19 cellular contexts compared by ENCODE assay signal in the genomic region with DNA sequence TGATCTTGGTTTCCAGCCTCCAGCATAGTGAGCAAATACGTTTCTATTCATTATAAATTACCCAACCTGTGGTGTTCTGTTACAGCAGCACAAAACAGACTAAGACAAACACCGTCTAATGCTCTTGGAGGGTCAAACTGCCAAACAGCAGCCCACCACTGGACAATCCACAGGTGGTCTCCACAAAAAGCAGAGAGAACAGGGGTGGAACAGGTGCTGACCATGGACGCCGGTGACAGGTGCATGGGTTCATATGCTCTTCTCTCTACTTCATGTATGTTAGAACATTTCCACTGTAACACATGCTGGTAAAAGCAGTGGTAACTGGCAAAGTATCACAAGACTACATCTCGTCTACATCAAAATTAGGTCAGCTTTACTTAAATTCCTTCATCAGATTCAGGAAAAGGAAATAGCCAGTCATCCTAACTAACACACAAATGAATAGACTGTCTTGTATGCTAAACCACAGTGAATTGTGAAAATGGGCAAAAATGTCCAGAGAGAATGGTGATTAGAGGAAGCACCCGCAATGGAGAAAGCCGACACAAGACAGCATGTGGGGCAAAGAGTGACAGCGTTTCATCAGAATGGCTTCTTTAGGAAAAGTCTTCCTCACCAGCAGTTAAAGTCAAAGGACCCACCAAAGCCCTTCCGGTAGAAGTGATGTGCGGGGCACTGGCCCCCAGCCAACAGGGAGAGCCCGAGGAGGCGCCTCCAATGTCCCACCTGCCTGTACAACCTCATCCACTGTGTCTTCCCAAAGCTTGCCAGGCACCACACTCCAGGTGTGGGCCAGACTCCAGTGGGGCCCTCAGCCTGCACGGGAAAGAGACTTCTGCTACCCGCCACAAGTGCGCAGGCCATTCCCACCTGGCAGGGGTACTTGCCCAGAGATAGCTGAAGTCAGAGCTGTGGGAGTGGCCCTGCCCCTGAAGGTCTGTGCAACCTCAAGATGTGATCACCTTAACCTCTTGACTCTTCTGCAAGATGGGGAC. TPM values are rescaled to one million over a fixed set of nuclear protein-coding genes. Genes with fewer than 3 reads are reported as not detected.
DNase-seq lines count a peak whose midpoint lies in the region; ATAC-seq, FAIRE-seq and TF ChIP-seq lines count a peak whose summit lies in the region.
"Had no signal": no experiment of that assay in that cellular context is flagged by ENCODE, and none has a peak within 500 bp of the region (broad histone marks: within the 10 kb centered on the region; RNA-seq: fewer than 3 reads in every experiment).

No MANE protein-coding gene starts in this region.

- H3K4me1 Mint-ChIP-seq in IgD-negative memory B cell = peaks cover 23 to 30% (median 26%) of the 10 kb centered on the region in 3 donors

- WGBS in GM12878 (ENCODE audit: insufficient coverage, insufficient replicate concordance, low lambda C conversion rate, missing lambda C conversion rate) = 91% methylated on average over 15 of the region's 15 CpGs
- WGBS in stomach, 5 donors = 77 to 90% (median 87%) methylated on average over 15 of the region's 15 CpGs

- H3K9ac ChIP-seq in GM12878 (ENCODE audit: control insufficient read depth, insufficient read depth, low read length) = no peak overlapping the region

- no peaks in the 10 kb centered on the region for H4K20me1 ChIP-seq in GM12878 (ENCODE audit: control insufficient read depth, insufficient read depth)

- H3K4me3 Mint-ChIP-seq in IgD-negative memory B cell = peak overlapping the region in 1 of 4 donors; percentile 4
- H3K4me3 Mint-ChIP-seq: endodermal cell had no signal

- POLR2A ChIA-PET in GM12878 (lab: Charles Lee) = no interaction called here

- TF ChIP-seq EP300 in GM12878 (IDR thresholded peaks at IDR 0.05; ENCODE audit: borderline replicate concordance in 1 of 2, control insufficient read depth in 1 of 2, low read depth in 2 of 2, low read length in 2 of 2) = no peak
- no peak for TF ChIP-seq EP300 in stomach (IDR thresholded peaks at IDR 0.05)

- TF ChIP-seq CTCF in GM12878 (IDR thresholded peaks at IDR 0.05 in 2 of 3, conservative IDR thresholded peaks at IDR 0.05 in 1 of 3; ENCODE audit: control insufficient read depth in 2 of 3, extremely low read depth in 1 of 3, insufficient read depth in 1 of 3, low read depth in 3 of 3, low read length in 3 of 3) (no peak), left ventricle myocardium inferior (IDR thresholded peaks at IDR 0.05; ENCODE audit: borderline replicate concordance) (no peak), stomach (IDR thresholded peaks at IDR 0.05) (no peak)

- RAD21 ChIA-PET in GM12878 (lab: Charles Lee; ENCODE audit: unreplicated experiment) = no interaction called here

- no peak overlapping the region for H3K4me2 ChIP-seq in GM12878 (ENCODE audit: control insufficient read depth, insufficient read depth)

- SMC1A ChIA-PET in GM12878 (lab: Charles Lee; ENCODE audit: uncharacterized antibody, unreplicated experiment) = no interaction called here

- H3K4me1 ChIP-seq in GM12878 (ENCODE audit: control insufficient read depth, insufficient read depth, low read length) (peaks cover 14% of the 10 kb centered on the region), left ventricle myocardium inferior (peaks cover 22% of the 10 kb centered on the region), stomach (peaks cover 12 to 42% (median 25%) of the 10 kb centered on the region in 4 donors)

- H3K27me3 ChIP-seq in GM12878 (replicated peaks in 1 of 2; ENCODE audit: control insufficient read depth in 2 of 2, insufficient read depth in 2 of 2, low read length in 1 of 2) (no peaks in the 10 kb centered on the region), left ventricle myocardium inferior (ENCODE audit: low read depth) (no peaks in the 10 kb centered on the region), stomach (no peaks in the 10 kb centered on the region)
- H3K27me3 ChIP-seq: vagina had no signal

- FAIRE-seq in GM12878 (lab: Jason Lieb, UNC) = no peak
- FAIRE-seq: A204.1, HTR-8/SVneo had no signal

- intact Hi-C loops in GM12878 (cut with micrococcal nuclease; ENCODE audit: unreplicated experiment) (no loop called here), left ventricle myocardium inferior (cut with micrococcal nuclease) (no loop called here), stomach (cut with DNase I; ENCODE audit: low total_unique reads) (loop anchor here (10.0 kb wide), 1 partner anchor 55 kb away; no protein-coding TSS in a partner anchor)

- DNase-seq in NCI-H2196 treated with DMSO at 0.1 percent for 48 hours (lab: John Stamatoyannopoulos, UW; ENCODE audit: unreplicated experiment) (peak; percentile 2), NCI-H2196 (lab: John Stamatoyannopoulos, UW; ENCODE audit: unreplicated experiment) (no peak), GM12878 (ENCODE audit: low read depth, low spot score) (no peak), left ventricle myocardium inferior (no peak), stomach (no peak)
- DNase-seq in stimulated activated CD8-positive, alpha-beta memory T cell treated with anti-CD3 and anti-CD28 coated beads, Interleukin-4, amount 100 ng/mL, for 48 hours = peak; percentile 15
- no peak for DNase-seq in stimulated activated CD4-positive, alpha-beta T cell treated with anti-CD3 and anti-CD28 coated beads, Interleukin-4, amount 100 ng/mL, for 24 hours
- DNase-seq: anterior cingulate cortex; cerebellar nuclear complex; endodermal cell; NK-92 treated with Interleukin-12 subunit alpha and Interleukin-12 subunit beta, amount 100 ng/mL, for 24 hours; stimulated activated naive CD4-positive, alpha-beta T cell treated with Interleukin-2 at 50 U/mL for 16 hours; T-helper 1 cell; WERI-Rb-1 had no signal

- H3K9me3 ChIP-seq in GM12878 (replicated peaks; ENCODE audit: control insufficient read depth, insufficient read depth, low read length) (no peaks in the 10 kb centered on the region), left ventricle myocardium inferior (replicated peaks) (no peaks in the 10 kb centered on the region), stomach (no peaks in the 10 kb centered on the region)
- H3K9me3 ChIP-seq: vagina had no signal

- no peak overlapping the region for H2AFZ ChIP-seq in GM12878 (ENCODE audit: control insufficient read depth, low read depth, low read length)

- CTCF ChIA-PET in GM12878 (lab: Yijun Ruan, JAX) = no interaction called here

- H3K27ac ChIP-seq in GM12878 (ENCODE audit: control insufficient read depth, insufficient read depth) (no peak overlapping the region), left ventricle myocardium inferior (replicated peaks) (no peak overlapping the region), stomach (no peak overlapping the region)
- H3K27ac ChIP-seq: vagina, WERI-Rb-1 had no signal

- in situ Hi-C loops in GM12878 (cut with MboI) = no loop called here

- H3K4me3 ChIP-seq in GM12878 (no peak overlapping the region), left ventricle myocardium inferior (no peak overlapping the region), stomach (no peak overlapping the region)
- H3K4me3 ChIP-seq: vagina had no signal

- H3K36me3 Mint-ChIP-seq in IgD-negative memory B cell = peaks cover 4% of the 10 kb centered on the region

- TF ChIP-seq RAD21 in GM12878 (IDR thresholded peaks at IDR 0.05; ENCODE audit: insufficient read depth, low read depth, low read length) = no peak

- H3K27me3 Mint-ChIP-seq in IgD-negative memory B cell = no peaks in the 10 kb centered on the region

- peak; percentile 10; the same call in 2 of the 3 replicates for ATAC-seq in GM12878
- ATAC-seq: HCT116 had no signal

- TF ChIP-seq POLR2A in GM12878 (IDR thresholded peaks at IDR 0.05; ENCODE audit: low read depth, low read length) (no peak), stomach (IDR thresholded peaks at IDR 0.05) (no peak)

- H3K9me3 Mint-ChIP-seq in IgD-negative memory B cell = no peaks in the 10 kb centered on the region
- H3K9me3 Mint-ChIP-seq: endodermal cell had no signal

- H3K36me3 ChIP-seq in GM12878 (ENCODE audit: control insufficient read depth in 2 of 2, insufficient read depth in 2 of 2, low read length in 1 of 2) (peaks cover 9 to 31% of the 10 kb centered on the region in 2 experiments), left ventricle myocardium inferior (peaks cover 69% of the 10 kb centered on the region), stomach (peaks cover 25 to 84% (median 80%) of the 10 kb centered on the region in 4 donors)

- peak overlapping the region in 2 of 3 donors; percentile 54 to 64 for H3K27ac Mint-ChIP-seq in IgD-negative memory B cell
- H3K27ac Mint-ChIP-seq: endodermal cell had no signal

- no TSS peak for BruUV-seq in GM12878 (replicated peaks; lab: Mats Ljungman, UMichigan)

- H3K79me2 ChIP-seq in GM12878 (ENCODE audit: control insufficient read depth, insufficient read depth, low read length) = peaks cover 13% of the 10 kb centered on the region

RNA-seq across cellular contexts. Expression of gene CARS2, which starts 6.5 kb away (rescaled TPM):
- polyA plus RNA-seq in IgD-negative memory B cell = 68.5 TPM
- total RNA-seq in GM12878 (2013; cell fraction: nucleolus; rRNA removed) = 150 and 160 TPM in 2 replicates
- 85.6 and 88.3 TPM in 2 replicates for total RNA-seq in GM12878 (2014; rRNA removed)
- 42.4 and 51.1 TPM in 2 replicates for total RNA-seq in GM12878 (2014; rRNA removed; fragmentation: Illumina TruSeq; extraction: Trizol)
- total RNA-seq in GM12878 (2021) = 69.2 and 76.9 TPM in 2 replicates
- polyA plus RNA-seq in GM12878 (2011; ENCODE audit: low read depth) = 54.1 TPM
- 68.5 and 71.9 TPM in 2 replicates for polyA plus RNA-seq in GM12878 (2011; rRNA removed)
- polyA plus RNA-seq in GM12878 (2011; cell fraction: cytosol; rRNA removed) = 45.3 and 78.9 TPM in 2 replicates
- 258 and 286 TPM in 2 replicates for polyA plus RNA-seq in GM12878 (2011; cell fraction: nucleus; rRNA removed)
- 59.4 and 61.5 TPM in 2 replicates for polyA plus RNA-seq in GM12878 (2012)
- polyA plus RNA-seq in GM12878 (2014; fragmentation: Illumina TruSeq; extraction: Trizol) = 27.5 and 38.6 TPM in 2 replicates
- 1 to 10 TPM; 4.2 to 9.4 TPM for polyA plus RNA-seq in GM12878 (2014; fragmentation: Nextera tagmentation; extraction: Ambion mirVana)
- 95.1 and 113 TPM in 2 replicates for polyA plus RNA-seq in GM12878 (2014; rRNA removed)
- polyA plus RNA-seq in GM12878 (2016; fragmentation: Nextera tagmentation; extraction: Ambion mirVana) = 100 to 1,000 TPM in 1 of 2 experiments, 10 to 100 TPM in 1; 54.6 to 101 TPM
- polyA minus RNA-seq in GM12878 (2011; rRNA and poly(A)+ RNA removed) = 38.4 and 48.9 TPM in 2 replicates
- polyA minus RNA-seq in GM12878 (2011; cell fraction: cytosol; rRNA and poly(A)+ RNA removed) = 17.2 and 23.9 TPM in 2 replicates
- polyA minus RNA-seq in GM12878 (2011; cell fraction: nucleus; rRNA and poly(A)+ RNA removed) = 47.6 and 80.1 TPM in 2 replicates
- total RNA-seq in left ventricle myocardium inferior = 52.8 TPM
- 100 to 1,000 TPM in 1 of 5 donors, 10 to 100 TPM in 4; 59.4 to 247 (median 70.0) TPM for total RNA-seq in stomach
- polyA plus RNA-seq in stomach = 10 to 100 TPM; 49.3 to 87.2 (median 81.4) TPM

RNA-seq across cellular contexts. Expression of gene ING1, which starts 14.1 kb away (rescaled TPM):
- polyA plus RNA-seq in IgD-negative memory B cell = 25.0 TPM
- total RNA-seq in GM12878 (2013; cell fraction: nucleolus; rRNA removed) = 13.0 and 15.9 TPM in 2 replicates
- 14.7 and 15.3 TPM in 2 replicates for total RNA-seq in GM12878 (2014; rRNA removed)
- total RNA-seq in GM12878 (2014; rRNA removed; fragmentation: Illumina TruSeq; extraction: Trizol) = 7.6 and 8.9 TPM in 2 replicates
- total RNA-seq in GM12878 (2021) = 15.8 and 18.2 TPM in 2 replicates
- polyA plus RNA-seq in GM12878 (2011; ENCODE audit: low read depth) = 4.8 TPM
- 11.9 and 16.7 TPM in 2 replicates for polyA plus RNA-seq in GM12878 (2011; rRNA removed)
- 20.7 and 36.0 TPM in 2 replicates for polyA plus RNA-seq in GM12878 (2011; cell fraction: cytosol; rRNA removed)
- polyA plus RNA-seq in GM12878 (2011; cell fraction: nucleus; rRNA removed) = 22.1 and 30.6 TPM in 2 replicates
- polyA plus RNA-seq in GM12878 (2012) = 18.4 and 22.4 TPM in 2 replicates
- 5.4 and 10.0 TPM in 2 replicates for polyA plus RNA-seq in GM12878 (2014; fragmentation: Illumina TruSeq; extraction: Trizol)
- 1 to 10 TPM; 1.3 to 3.0 TPM for polyA plus RNA-seq in GM12878 (2014; fragmentation: Nextera tagmentation; extraction: Ambion mirVana)
- 20.4 and 21.6 TPM in 2 replicates for polyA plus RNA-seq in GM12878 (2014; rRNA removed)
- 10 to 100 TPM; 11.4 to 15.5 TPM for polyA plus RNA-seq in GM12878 (2016; fragmentation: Nextera tagmentation; extraction: Ambion mirVana)
- 8.8 and 19.7 TPM in 2 replicates for polyA minus RNA-seq in GM12878 (2011; rRNA and poly(A)+ RNA removed)
- 11.6 and 12.2 TPM in 2 replicates for polyA minus RNA-seq in GM12878 (2011; cell fraction: cytosol; rRNA and poly(A)+ RNA removed)
- 6.6 and 16.3 TPM in 2 replicates for polyA minus RNA-seq in GM12878 (2011; cell fraction: nucleus; rRNA and poly(A)+ RNA removed)
- total RNA-seq in left ventricle myocardium inferior = 6.9 TPM
- total RNA-seq in stomach = 10 to 100 TPM in 3 of 5 donors, 1 to 10 TPM in 2; 6.4 to 88.9 (median 12.9) TPM
- 1 to 10 TPM; 6.7 to 7.7 (median 7.0) TPM for polyA plus RNA-seq in stomach

Comparison
In these comparisons a context has a peak if more than half of its experiments do, and no peak if none do; other contexts are left out.
1. DNase-seq: peak in NCI-H2196 treated with DMSO at 0.1 percent for 48 hours (single experiment) and stimulated activated CD8-positive, alpha-beta memory T cell treated with anti-CD3 and anti-CD28 coated beads, Interleukin-4, amount 100 ng/mL, for 48 hours (single experiment); none in NCI-H2196 (single experiment), GM12878 (single experiment), stimulated activated CD4-positive, alpha-beta T cell treated with anti-CD3 and anti-CD28 coated beads, Interleukin-4, amount 100 ng/mL, for 24 hours (single experiment), left ventricle myocardium inferior (single experiment) and stomach (single experiment).